ENCODE assay signal across 1 cellular context in the genomic region with DNA sequence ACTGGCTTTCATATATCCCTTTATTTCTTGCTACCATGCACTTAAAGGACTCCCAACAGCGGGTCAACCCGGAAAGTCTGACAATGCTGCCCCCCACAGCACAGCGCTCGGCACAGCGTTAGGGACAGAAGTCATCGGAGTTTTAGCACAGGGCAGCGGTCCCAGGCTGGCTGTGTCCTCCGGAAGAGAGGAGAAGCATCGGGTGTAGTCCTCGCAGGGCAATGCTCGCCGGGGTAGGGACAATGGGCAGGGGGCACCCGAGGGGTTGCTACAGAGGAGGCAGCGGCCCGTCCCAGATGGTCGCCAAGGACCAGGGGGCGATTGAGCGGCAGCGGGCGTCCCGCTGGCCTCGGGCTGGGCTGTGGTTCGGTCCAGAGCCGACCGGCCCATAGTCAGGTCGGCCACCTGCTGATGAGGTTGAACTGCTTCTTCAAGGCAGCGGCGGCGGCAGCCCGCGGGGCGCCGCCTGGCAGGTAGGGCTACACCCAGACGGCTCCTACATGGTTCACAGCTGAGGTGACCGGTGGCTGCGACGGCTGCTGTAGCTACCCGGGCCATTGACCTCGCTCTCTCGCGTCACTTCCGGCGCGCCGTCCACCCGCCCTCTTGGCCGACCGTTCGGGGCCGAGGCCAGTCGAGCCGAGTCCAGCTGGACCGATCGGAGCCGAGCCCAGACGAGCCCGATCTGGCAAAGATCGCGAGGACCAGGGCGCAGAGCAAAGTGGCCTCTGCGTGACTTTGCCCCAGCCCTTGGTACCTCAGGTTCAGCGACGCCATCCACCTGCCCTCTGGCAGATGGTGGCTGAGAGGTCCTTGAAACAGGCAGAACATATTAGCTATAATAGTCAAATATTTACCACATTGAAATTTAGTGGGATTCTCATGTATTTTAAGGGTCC.
TF ChIP-seq lines count a peak whose summit lies in the region.

No MANE protein-coding gene starts in this region.

TF ChIP-seq in K562, 482 proteins besides CTCF, POLR2A, EP300 and RAD21 (continued from another document):
- TF ChIP-seq, protein P1, sequence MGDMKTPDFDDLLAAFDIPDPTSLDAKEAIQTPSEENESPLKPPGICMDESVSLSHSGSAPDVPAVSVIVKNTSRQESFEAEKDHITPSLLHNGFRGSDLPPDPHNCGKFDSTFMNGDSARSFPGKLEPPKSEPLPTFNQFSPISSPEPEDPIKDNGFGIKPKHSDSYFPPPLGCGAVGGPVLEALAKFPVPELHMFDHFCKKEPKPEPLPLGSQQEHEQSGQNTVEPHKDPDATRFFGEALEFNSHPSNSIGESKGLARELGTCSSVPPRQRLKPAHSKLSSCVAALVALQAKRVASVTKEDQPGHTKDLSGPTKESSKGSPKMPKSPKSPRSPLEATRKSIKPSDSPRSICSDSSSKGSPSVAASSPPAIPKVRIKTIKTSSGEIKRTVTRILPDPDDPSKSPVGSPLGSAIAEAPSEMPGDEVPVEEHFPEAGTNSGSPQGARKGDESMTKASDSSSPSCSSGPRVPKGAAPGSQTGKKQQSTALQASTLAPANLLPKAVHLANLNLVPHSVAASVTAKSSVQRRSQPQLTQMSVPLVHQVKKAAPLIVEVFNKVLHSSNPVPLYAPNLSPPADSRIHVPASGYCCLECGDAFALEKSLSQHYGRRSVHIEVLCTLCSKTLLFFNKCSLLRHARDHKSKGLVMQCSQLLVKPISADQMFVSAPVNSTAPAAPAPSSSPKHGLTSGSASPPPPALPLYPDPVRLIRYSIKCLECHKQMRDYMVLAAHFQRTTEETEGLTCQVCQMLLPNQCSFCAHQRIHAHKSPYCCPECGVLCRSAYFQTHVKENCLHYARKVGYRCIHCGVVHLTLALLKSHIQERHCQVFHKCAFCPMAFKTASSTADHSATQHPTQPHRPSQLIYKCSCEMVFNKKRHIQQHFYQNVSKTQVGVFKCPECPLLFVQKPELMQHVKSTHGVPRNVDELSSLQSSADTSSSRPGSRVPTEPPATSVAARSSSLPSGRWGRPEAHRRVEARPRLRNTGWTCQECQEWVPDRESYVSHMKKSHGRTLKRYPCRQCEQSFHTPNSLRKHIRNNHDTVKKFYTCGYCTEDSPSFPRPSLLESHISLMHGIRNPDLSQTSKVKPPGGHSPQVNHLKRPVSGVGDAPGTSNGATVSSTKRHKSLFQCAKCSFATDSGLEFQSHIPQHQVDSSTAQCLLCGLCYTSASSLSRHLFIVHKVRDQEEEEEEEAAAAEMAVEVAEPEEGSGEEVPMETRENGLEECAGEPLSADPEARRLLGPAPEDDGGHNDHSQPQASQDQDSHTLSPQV (IDR thresholded peaks at IDR 0.05): peak; percentile 78
- peak; percentile 92 for TF ChIP-seq ETV1 (tag; conservative IDR thresholded peaks at IDR 0.05; ENCODE audit: low read depth)
- no peak for TF ChIP-seq FOS (IDR thresholded peaks at IDR 0.05; ENCODE audit: extremely low read depth, insufficient read length)
- peak; percentile 41; the same call in 1 of the 2 replicates for TF ChIP-seq GATAD2A (IDR thresholded peaks at IDR 0.05)
- TF ChIP-seq, protein P2, sequence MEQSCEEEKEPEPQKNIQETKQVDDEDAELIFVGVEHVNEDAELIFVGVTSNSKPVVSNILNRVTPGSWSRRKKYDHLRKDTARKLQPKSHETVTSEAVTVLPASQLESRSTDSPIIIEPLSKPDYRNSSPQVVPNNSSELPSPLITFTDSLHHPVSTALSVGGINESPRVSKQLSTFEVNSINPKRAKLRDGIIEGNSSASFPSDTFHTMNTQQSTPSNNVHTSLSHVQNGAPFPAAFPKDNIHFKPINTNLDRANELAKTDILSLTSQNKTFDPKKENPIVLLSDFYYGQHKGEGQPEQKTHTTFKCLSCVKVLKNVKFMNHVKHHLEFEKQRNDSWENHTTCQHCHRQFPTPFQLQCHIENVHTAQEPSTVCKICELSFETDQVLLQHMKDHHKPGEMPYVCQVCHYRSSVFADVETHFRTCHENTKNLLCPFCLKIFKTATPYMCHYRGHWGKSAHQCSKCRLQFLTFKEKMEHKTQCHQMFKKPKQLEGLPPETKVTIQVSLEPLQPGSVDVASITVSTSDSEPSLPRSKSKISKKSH (CRISPR knock-in tag; IDR thresholded peaks at IDR 0.05): no peak
- TF ChIP-seq TAF1 (IDR thresholded peaks at IDR 0.05; ENCODE audit: control insufficient read depth, extremely low read depth, insufficient read depth, low read length, severe bottlenecking): peak; percentile 67
- no peak for TF ChIP-seq SMARCB1 (IDR thresholded peaks at IDR 0.05; ENCODE audit: insufficient read length, low read depth)
- TF ChIP-seq ZNF175 (CRISPR knock-in tag; IDR thresholded peaks at IDR 0.05; ENCODE audit: low read depth): no peak; the same call in 1 of the 2 replicates
- TF ChIP-seq RFX5 (IDR thresholded peaks at IDR 0.05; ENCODE audit: low read depth, low read length): no peak
- no peak for TF ChIP-seq NR4A1 (CRISPR knock-in tag; IDR thresholded peaks at IDR 0.05)
- 0 out of 2 replicates have a peak, but pooled peaks have one; percentile 6 for TF ChIP-seq NR4A1 (tag; IDR thresholded peaks at IDR 0.05)
- TF ChIP-seq ATF3 (IDR thresholded peaks at IDR 0.05): no peak
- no peak for TF ChIP-seq ATF3 (CRISPR knock-in tag; conservative IDR thresholded peaks at IDR 0.05)
TF ChIP-seq in K562: peak in this region for 129.
